8 cellular contexts compared by ENCODE assay signal in the genomic region with DNA sequence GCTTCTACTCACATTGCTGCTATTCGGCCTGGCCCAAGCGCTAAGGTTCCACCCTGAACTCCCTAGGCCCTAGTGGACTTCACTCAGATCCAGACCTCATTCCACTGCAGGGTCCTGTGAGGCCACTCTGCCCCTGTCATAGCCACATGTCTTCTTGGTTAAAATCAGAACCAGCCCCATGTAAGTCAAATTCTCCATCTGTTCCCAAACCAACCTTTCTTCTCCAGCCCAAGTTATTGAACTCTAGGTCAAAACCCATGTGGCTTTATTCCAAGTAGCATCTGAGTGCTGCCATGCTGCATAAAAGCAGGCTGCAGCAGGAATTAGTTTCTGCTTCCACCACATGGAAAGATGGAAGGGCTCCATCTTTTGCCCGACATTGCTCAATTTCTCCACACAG.
"Had no signal": no experiment of that assay in that cellular context is flagged by ENCODE, and none has a peak within 500 bp of the region (broad histone marks: within the 10 kb centered on the region; RNA-seq: fewer than 3 reads in every experiment).

No MANE protein-coding gene starts in this region.

- H3K27ac ChIP-seq: HL-60 had no signal

- H3K4me1 ChIP-seq: HAP-1 had no signal

- H3K4me3 ChIP-seq: GM23338, HAP-1, K562 had no signal

- ATAC-seq: GM23338, HCT116, HepG2, K562 had no signal

- H2AFZ ChIP-seq: GM23338 had no signal

- H3K27ac Mint-ChIP-seq: GM23338, HFFc6 had no signal

- DNase-seq: HFFc6, KG1 had no signal

- H3K36me3 ChIP-seq: HAP-1 had no signal

- H3K4me3 Mint-ChIP-seq: GM23338, HFFc6 had no signal

- H3K4me2 ChIP-seq: GM23338 had no signal

- H3K9me3 Mint-ChIP-seq: GM23338, HFFc6 had no signal
